1 cellular context compared by ENCODE assay signal in genomic region chr21:42060166-42060565, GRCh38.
TF ChIP-seq lines count a peak whose summit lies in the region.

No MANE protein-coding gene starts in this region.

TF ChIP-seq in HepG2, 621 proteins besides CTCF, POLR2A, EP300 and RAD21:
- no peak for TF ChIP-seq ZNF337 (CRISPR knock-in tag; IDR thresholded peaks at IDR 0.05; ENCODE audit: borderline replicate concordance, low read depth)
- no peak for TF ChIP-seq DNMT3B (CRISPR knock-in tag; conservative IDR thresholded peaks at IDR 0.05)
- no peak for TF ChIP-seq ZNF562 (CRISPR knock-in tag; IDR thresholded peaks at IDR 0.05; ENCODE audit: borderline replicate concordance)
